ENCODE assay signal across 8 cellular contexts in genomic region chr1:231337043-231337471, GRCh38. TPM values are rescaled to one million over a fixed set of nuclear protein-coding genes. Genes with fewer than 3 reads are reported as not detected.
DNase-seq lines count a peak whose midpoint lies in the region; ATAC-seq and TF ChIP-seq lines count a peak whose summit lies in the region.

No MANE protein-coding gene starts in this region.

- WGBS in esophagus, 2 donors = 1 to 2% methylated on average over 31 to 32 of the region's 32 CpGs

- no peaks in the 10 kb centered on the region for H3K9me3 Mint-ChIP-seq in neural progenitor cell

- CTCF ChIA-PET in HCT116 (lab: Charles Lee) = interaction anchor here (1.1 kb wide), 1 partner anchor 21 kb away, joined by 4 read pairs; no protein-coding TSS in a partner anchor

- peaks cover 85% of the 10 kb centered on the region for H3K79me2 ChIP-seq in HCT116 (ENCODE audit: insufficient read depth, low read length)
- peaks cover 72% of the 10 kb centered on the region for H3K79me2 ChIP-seq in neural progenitor cell (ENCODE audit: low read depth)

- intact Hi-C loops in HCT116 (cut with micrococcal nuclease) = no loop called here

- no TSS peak for BruUV-seq in HCT116 (replicated peaks; lab: Mats Ljungman, UMichigan)

- peak overlapping the region; percentile 90 for H3K9ac ChIP-seq in ES-I3 (ENCODE audit: low read depth, low read length)
- peak overlapping the region; percentile 85 for H3K9ac ChIP-seq in HCT116 (ENCODE audit: low read length)
- H3K9ac ChIP-seq in neural progenitor cell = peak overlapping the region; percentile 81

- no peak overlapping the region for H2AFZ ChIP-seq in HCT116 (ENCODE audit: low read depth, low read length, poor library complexity, severe bottlenecking)
- peak overlapping the region; percentile 92 for H2AFZ ChIP-seq in neural progenitor cell (replicated peaks)

- H3K36me3 Mint-ChIP-seq in neural progenitor cell = peaks cover 8% of the 10 kb centered on the region

- H3K4me3 Mint-ChIP-seq in neural progenitor cell = peak overlapping the region; percentile 97

- H3K27ac ChIP-seq in HCT116 (ENCODE audit: low read depth, low read length) (peak overlapping the region; percentile 61), esophagus (ENCODE audit: low read depth in 2 of 2, low read length in 1 of 2) (peak overlapping the region; percentile 93 to 100), neural progenitor cell (no peak overlapping the region)

- TF ChIP-seq CTCF in HCT116 (IDR thresholded peaks at IDR 0.05 in 2 of 3, conservative IDR thresholded peaks at IDR 0.05 in 1 of 3; ENCODE audit: borderline replicate concordance in 1 of 3, insufficient read depth in 1 of 3, low read depth in 2 of 3, low read length in 2 of 3) (no peak), neural progenitor cell (IDR thresholded peaks at IDR 0.05) (no peak)

- peaks cover 17% of the 10 kb centered on the region for H3F3A ChIP-seq in neural progenitor cell (ENCODE audit: low read depth)

- POLR2A ChIA-PET in HCT116 (lab: Charles Lee) = interaction anchor here (1.0 kb wide), 1 partner anchor 247 kb away, joined by 3 read pairs; no protein-coding TSS in a partner anchor

- H3K4me1 ChIP-seq in ES-I3 (ENCODE audit: insufficient read depth, low read length) (peaks cover 13% of the 10 kb centered on the region; the same call in 1 of the 2 replicates), HCT116 (ENCODE audit: control insufficient read depth in 1 of 2, insufficient read depth in 2 of 2, low read length in 2 of 2) (peaks cover 14 to 28% of the 10 kb centered on the region in 2 experiments; a peak in 3 of 4 replicates), esophagus (ENCODE audit: control insufficient read depth in 2 of 2, insufficient read depth in 2 of 2, low read length in 1 of 2) (peaks cover 11 to 20% of the 10 kb centered on the region in 2 donors), neural progenitor cell (peaks cover 44% of the 10 kb centered on the region)

- H4K20me1 ChIP-seq in HCT116 (ENCODE audit: insufficient read depth) = no peaks in the 10 kb centered on the region
- H4K20me1 ChIP-seq in neural progenitor cell (ENCODE audit: low read depth) = peaks cover 22% of the 10 kb centered on the region

- H3K27me3 ChIP-seq in HCT116 (ENCODE audit: insufficient read depth, low read length) (no peaks in the 10 kb centered on the region), esophagus (ENCODE audit: control insufficient read depth in 1 of 2, insufficient read depth in 2 of 2, low read length in 2 of 2) (no peaks in the 10 kb centered on the region), neural progenitor cell (no peaks in the 10 kb centered on the region)

- H3K4me2 ChIP-seq in HCT116 (ENCODE audit: low read length) (peak overlapping the region; percentile 83), neural progenitor cell (peak overlapping the region; percentile 97)

- no peaks in the 10 kb centered on the region for H3K9me2 ChIP-seq in HCT116 (ENCODE audit: insufficient read depth)

- H3K4me1 Mint-ChIP-seq in neural progenitor cell = peaks cover 48% of the 10 kb centered on the region

- no peak for TF ChIP-seq POLR2A in HCT116 (IDR thresholded peaks at IDR 0.05; ENCODE audit: borderline replicate concordance, extremely low read depth, insufficient read depth, insufficient read length)

- peak overlapping the region; percentile 82 to 91 for H3K4me3 ChIP-seq in HCT116 (replicated peaks in 1 of 2; ENCODE audit: low read depth in 1 of 2, low read length in 2 of 2)
- peak overlapping the region; percentile 79 to 84 for H3K4me3 ChIP-seq in esophagus (ENCODE audit: low read depth in 1 of 2, low read length in 2 of 2)
- peak overlapping the region; percentile 96 for H3K4me3 ChIP-seq in neural progenitor cell

- RAD21 ChIA-PET in HCT116 (lab: Charles Lee; ENCODE audit: low non-redundant PET in 1 of 2, low total read pairs in 2 of 2, uncharacterized antibody in 2 of 2, unreplicated experiment in 2 of 2) = no interaction called here

- DNase-seq in HCT116 (ENCODE audit: low read depth, low spot score) (no peak), SK-N-DZ (ENCODE audit: low spot score) (peak; percentile 10), neural progenitor cell (ENCODE audit: low spot score) (no peak), kidney tubule cell (ENCODE audit: low spot score) (no peak), retina (no peak)
- DNase-seq in stimulated activated CD4-positive, alpha-beta T cell treated with anti-CD3 and anti-CD28 coated beads, Interleukin-15, amount 100 ng/mL, for 24 hours = no peak

- ATAC-seq in HCT116 = peak; percentile 3; the same call in 1 of the 2 replicates

- H3K27ac Mint-ChIP-seq in neural progenitor cell = no peak overlapping the region

- 0 out of 2 replicates have a peak, but pooled peaks cover 2% of the 10 kb centered on the region for H3K36me3 ChIP-seq in ES-I3 (ENCODE audit: insufficient read depth, low read length)
- H3K36me3 ChIP-seq in HCT116 (ENCODE audit: control insufficient read depth in 1 of 2, insufficient read depth in 2 of 2, low read length in 2 of 2) = peaks cover 3 to 9% of the 10 kb centered on the region in 2 experiments; a peak in 2 of 4 replicates
- peaks cover 0 to 3% of the 10 kb centered on the region in 2 donors for H3K36me3 ChIP-seq in esophagus (ENCODE audit: control insufficient read depth in 2 of 2, insufficient read depth in 2 of 2, low read length in 1 of 2)
- H3K36me3 ChIP-seq in neural progenitor cell = no peaks in the 10 kb centered on the region

- no peak for TF ChIP-seq RAD21 in HCT116 (IDR thresholded peaks at IDR 0.05; ENCODE audit: low read depth)

- peaks cover 7% of the 10 kb centered on the region for H3K27me3 Mint-ChIP-seq in neural progenitor cell (ENCODE audit: insufficient read depth, low read depth)

- H3K9me3 ChIP-seq in ES-I3 (ENCODE audit: control insufficient read depth, insufficient read depth, low read length) (no peaks in the 10 kb centered on the region), HCT116 (ENCODE audit: control insufficient read depth in 1 of 2, insufficient read depth in 1 of 2, low read depth in 1 of 2, low read length in 2 of 2) (no peaks in the 10 kb centered on the region), esophagus (ENCODE audit: control insufficient read depth in 2 of 2, insufficient read depth in 1 of 2, low read depth in 1 of 2, low read length in 1 of 2) (no peaks in the 10 kb centered on the region), neural progenitor cell (ENCODE audit: low read depth) (no peaks in the 10 kb centered on the region)

TF ChIP-seq in HCT116, 20 proteins besides CTCF, POLR2A, EP300 and RAD21:
- TF ChIP-seq YY1 (IDR thresholded peaks at IDR 0.05; ENCODE audit: extremely low read depth, insufficient replicate concordance, low read depth, low read length) = no peak
- no peak for TF ChIP-seq ZNF274 (IDR thresholded peaks at IDR 0.05; ENCODE audit: low read depth, low read length)
- no peak for TF ChIP-seq CEBPB (IDR thresholded peaks at IDR 0.05; ENCODE audit: low read depth)

RNA-seq across cellular contexts. Expression of gene EXOC8, which starts 0.6 kb away (rescaled TPM):
- 12.7 TPM for total RNA-seq in HCT116 (2021; ENCODE audit: unreplicated experiment)
- polyA plus RNA-seq in HCT116 (2012) = 3.5 and 4.5 TPM in 2 replicates
- 5.3 and 5.9 TPM in 2 replicates for polyA plus RNA-seq in SK-N-DZ (2014; cell fraction: cytosol; rRNA removed)
- 3.8 and 4.3 TPM in 2 replicates for polyA plus RNA-seq in SK-N-DZ (2014; cell fraction: nucleus; rRNA removed)
- 1 to 10 TPM; 3.0 to 3.6 TPM for polyA plus RNA-seq in esophagus
- total RNA-seq in neural progenitor cell (ENCODE audit: low replicate concordance) = 10.3 and 11.8 TPM in 2 replicates

RNA-seq across cellular contexts. Expression of gene SPRTN, which starts 1.0 kb away (rescaled TPM):
- total RNA-seq in HCT116 (2021; ENCODE audit: unreplicated experiment) = 14.9 TPM
- 6.3 and 6.4 TPM in 2 replicates for polyA plus RNA-seq in HCT116 (2012)
- 14.0 and 15.9 TPM in 2 replicates for polyA plus RNA-seq in SK-N-DZ (2014; cell fraction: cytosol; rRNA removed)
- 12.6 and 12.7 TPM in 2 replicates for polyA plus RNA-seq in SK-N-DZ (2014; cell fraction: nucleus; rRNA removed)
- 1 to 10 TPM; 3.7 to 5.0 TPM for polyA plus RNA-seq in esophagus
- 18.7 and 21.5 TPM in 2 replicates for total RNA-seq in neural progenitor cell (ENCODE audit: low replicate concordance)
